8 cellular contexts compared by ENCODE assay signal in genomic region chr15:85331666-85332261, GRCh38. TPM values are rescaled to one million over a fixed set of nuclear protein-coding genes. Genes with fewer than 3 reads are reported as not detected.
DNase-seq lines count a peak whose midpoint lies in the region; ATAC-seq and TF ChIP-seq lines count a peak whose summit lies in the region.

No MANE protein-coding gene starts in this region.

- H3K27me3 Mint-ChIP-seq in osteocyte (ENCODE audit: unreplicated experiment): no peaks in the 10 kb centered on the region

- peak; percentile 2 for ATAC-seq in HG03521 (IDR thresholded peaks at IDR 0.05; ENCODE audit: unreplicated experiment)

- H3K4me3 ChIP-seq in GM06990 (replicated peaks; ENCODE audit: low read depth, low read length) (peak overlapping the region; percentile 26; the same call in 1 of the 2 replicates), dorsolateral prefrontal cortex (no peak overlapping the region)

- intact Hi-C loops in dorsolateral prefrontal cortex (cut with DNase I): no loop called here

- DNase-seq in GM06990 (ENCODE audit: extremely low read depth, insufficient read length): no peak
- DNase-seq in dermis microvascular lymphatic vessel endothelial cell (ENCODE audit: low read depth in 2 of 2): peak; percentile 47 to 59
- peak; percentile 63 for DNase-seq in osteocyte (ENCODE audit: extremely low spot score, unreplicated experiment)
- no peak for DNase-seq in dorsolateral prefrontal cortex
- DNase-seq in HT-29 (ENCODE audit: low spot score): no peak
- no peak for DNase-seq in DMS79 treated with DMSO at 0.1 percent for 48 hours (lab: John Stamatoyannopoulos, UW)
- DNase-seq in A172 (ENCODE audit: low spot score): no peak

- peak overlapping the region in 21 of 59 donors; percentile 2 to 74 (median 48) for H3K27ac ChIP-seq in dorsolateral prefrontal cortex

- no peaks in the 10 kb centered on the region for H3K36me3 Mint-ChIP-seq in osteocyte (ENCODE audit: unreplicated experiment)

- no peaks in the 10 kb centered on the region for H3K27me3 ChIP-seq in GM06990 (replicated peaks; ENCODE audit: control insufficient read depth, insufficient read depth, low read length)
- H3K27me3 ChIP-seq in dorsolateral prefrontal cortex: peaks cover 0 to 3% (median 0%) of the 10 kb centered on the region in 45 donors

- peaks cover 4% of the 10 kb centered on the region for H3K9me3 Mint-ChIP-seq in osteocyte (ENCODE audit: unreplicated experiment)

- H3K4me3 Mint-ChIP-seq in osteocyte (ENCODE audit: unreplicated experiment): peak overlapping the region; percentile 40

- peak overlapping the region; percentile 98 for H3K27ac Mint-ChIP-seq in osteocyte (ENCODE audit: unreplicated experiment)

- TF ChIP-seq CTCF in GM06990 (IDR thresholded peaks at IDR 0.05; ENCODE audit: insufficient read depth, low read length, poor library complexity, severe bottlenecking): no peak
- TF ChIP-seq CTCF in osteocyte (IDR thresholded peaks at IDR 0.05): no peak
- no peak for TF ChIP-seq CTCF in dorsolateral prefrontal cortex (IDR thresholded peaks at IDR 0.05 in 54 of 56, conservative IDR thresholded peaks at IDR 0.05 in 2 of 56; ENCODE audit: low read depth in 1 of 56, partially characterized antibody in 56 of 56)

- peaks cover 72% of the 10 kb centered on the region for H3K4me1 Mint-ChIP-seq in osteocyte (ENCODE audit: unreplicated experiment)

- no peaks in the 10 kb centered on the region for H3K36me3 ChIP-seq in GM06990 (ENCODE audit: control insufficient read depth, insufficient read depth, low read length)

RNA-seq across cellular contexts. Expression of gene AKAP13, which starts 48.6 kb away (rescaled TPM):
- total RNA-seq in dermis microvascular lymphatic vessel endothelial cell: 54.7 and 56.3 TPM in 2 replicates
- total RNA-seq in osteocyte: 146 and 161 TPM in 2 replicates
- 100 to 1,000 TPM in 2 of 120 experiments, 10 to 100 TPM in 118; 42.6 to 104 (median 65.3) TPM for total RNA-seq in dorsolateral prefrontal cortex
- 90.3 and 108 TPM in 2 replicates for total RNA-seq in HT-29 (2014; rRNA removed; shearing (Covaris generic))
- total RNA-seq in A172 (2014; rRNA removed; shearing (Covaris generic)): 34.3 and 35.9 TPM in 2 replicates

Comparison
In these comparisons a context has a peak if more than half of its experiments do, and no peak if none do; other contexts are left out.
1. DNase-seq: peak in dermis microvascular lymphatic vessel endothelial cell (2 of 2) and osteocyte (single experiment); none in GM06990 (single experiment), dorsolateral prefrontal cortex (0 of 10), HT-29 (single experiment), DMS79 treated with DMSO at 0.1 percent for 48 hours (single experiment) and A172 (single experiment).